Comparison of ENCODE assay signal across 1 cellular context in the genomic region with DNA sequence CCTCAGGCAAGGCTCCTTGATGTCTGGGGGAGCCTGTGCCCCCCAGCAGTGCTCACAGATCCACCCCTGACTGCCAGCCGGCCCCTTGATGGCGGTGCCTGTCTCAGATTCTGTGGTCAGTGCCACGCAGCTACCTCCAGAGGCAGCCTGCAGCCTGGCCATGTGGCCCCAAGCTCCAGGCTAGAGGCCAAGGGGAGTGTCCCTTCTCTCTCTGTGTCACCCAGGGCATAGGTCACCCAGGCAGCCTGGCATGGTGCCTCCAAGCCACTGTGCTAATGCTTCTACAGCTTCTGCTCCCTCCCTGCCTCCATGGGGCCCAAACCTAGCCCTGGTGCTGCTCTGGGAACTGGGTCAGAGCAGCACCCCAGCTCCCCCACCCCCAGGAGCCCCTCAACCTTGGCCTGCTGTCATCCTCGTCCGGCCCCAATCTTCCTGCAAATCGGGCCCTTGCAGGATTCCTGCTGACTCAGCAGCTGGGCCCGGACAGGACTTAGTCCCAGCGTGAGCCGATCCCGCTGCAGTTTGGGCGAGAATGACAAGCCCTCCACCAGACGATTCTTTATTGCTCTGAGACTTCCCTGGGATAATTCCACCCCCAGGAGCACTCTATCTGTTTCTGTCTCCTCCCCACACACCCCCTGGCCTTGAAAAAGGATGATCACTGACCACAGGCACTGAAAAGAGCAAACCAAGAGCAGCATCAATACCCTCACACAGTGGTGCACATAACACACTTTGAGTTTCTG.
TF ChIP-seq lines count a peak whose summit lies in the region.

No MANE protein-coding gene starts in this region.

TF ChIP-seq in HepG2, 621 proteins besides CTCF, POLR2A, EP300 and RAD21 (continued from another document and continues in another):
- TF ChIP-seq, protein P1, sequence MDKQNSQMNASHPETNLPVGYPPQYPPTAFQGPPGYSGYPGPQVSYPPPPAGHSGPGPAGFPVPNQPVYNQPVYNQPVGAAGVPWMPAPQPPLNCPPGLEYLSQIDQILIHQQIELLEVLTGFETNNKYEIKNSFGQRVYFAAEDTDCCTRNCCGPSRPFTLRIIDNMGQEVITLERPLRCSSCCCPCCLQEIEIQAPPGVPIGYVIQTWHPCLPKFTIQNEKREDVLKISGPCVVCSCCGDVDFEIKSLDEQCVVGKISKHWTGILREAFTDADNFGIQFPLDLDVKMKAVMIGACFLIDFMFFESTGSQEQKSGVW (CRISPR knock-in tag; IDR thresholded peaks at IDR 0.05; ENCODE audit: borderline replicate concordance): no peak
- TF ChIP-seq SOX13 (IDR thresholded peaks at IDR 0.05): no peak
- TF ChIP-seq SOX13 (CRISPR knock-in tag; conservative IDR thresholded peaks at IDR 0.05 in 1 of 2, IDR thresholded peaks at IDR 0.05 in 1 of 2): peak in 1 of 2 experiments; percentile 23; a peak in 1 of 4 replicates
- no peak for TF ChIP-seq FLYWCH1 (CRISPR knock-in tag; IDR thresholded peaks at IDR 0.05)
- TF ChIP-seq MAFG (CRISPR knock-in tag; IDR thresholded peaks at IDR 0.05): peak; percentile 95
- TF ChIP-seq KDM4B (CRISPR knock-in tag; IDR thresholded peaks at IDR 0.05): no peak
- TF ChIP-seq SNAPC2 (CRISPR knock-in tag; IDR thresholded peaks at IDR 0.05): no peak
- TF ChIP-seq FOXP1 (IDR thresholded peaks at IDR 0.05): no peak
- TF ChIP-seq FOXP1 (CRISPR knock-in tag; IDR thresholded peaks at IDR 0.05): no peak
- no peak for TF ChIP-seq SOX6 (IDR thresholded peaks at IDR 0.05)
- no peak for TF ChIP-seq SOX6 (CRISPR knock-in tag; IDR thresholded peaks at IDR 0.05)
- TF ChIP-seq PHF21A (CRISPR knock-in tag; IDR thresholded peaks at IDR 0.05): 0 out of 2 replicates have a peak, but pooled peaks have one; percentile 39
- TF ChIP-seq CBX5 (CRISPR knock-in tag; IDR thresholded peaks at IDR 0.05; ENCODE audit: borderline replicate concordance): no peak
- no peak for TF ChIP-seq STAG1 (CRISPR knock-in tag; IDR thresholded peaks at IDR 0.05)
- TF ChIP-seq ZNF451 (CRISPR knock-in tag; IDR thresholded peaks at IDR 0.05): no peak
- TF ChIP-seq KMT2B (CRISPR knock-in tag; IDR thresholded peaks at IDR 0.05): peak; percentile 59
- no peak for TF ChIP-seq SP140L (CRISPR knock-in tag; IDR thresholded peaks at IDR 0.05; ENCODE audit: borderline replicate concordance)
- TF ChIP-seq ZNF83 (CRISPR knock-in tag; IDR thresholded peaks at IDR 0.05; ENCODE audit: borderline replicate concordance): no peak; the same call in 1 of the 2 replicates
- TF ChIP-seq, protein P2, sequence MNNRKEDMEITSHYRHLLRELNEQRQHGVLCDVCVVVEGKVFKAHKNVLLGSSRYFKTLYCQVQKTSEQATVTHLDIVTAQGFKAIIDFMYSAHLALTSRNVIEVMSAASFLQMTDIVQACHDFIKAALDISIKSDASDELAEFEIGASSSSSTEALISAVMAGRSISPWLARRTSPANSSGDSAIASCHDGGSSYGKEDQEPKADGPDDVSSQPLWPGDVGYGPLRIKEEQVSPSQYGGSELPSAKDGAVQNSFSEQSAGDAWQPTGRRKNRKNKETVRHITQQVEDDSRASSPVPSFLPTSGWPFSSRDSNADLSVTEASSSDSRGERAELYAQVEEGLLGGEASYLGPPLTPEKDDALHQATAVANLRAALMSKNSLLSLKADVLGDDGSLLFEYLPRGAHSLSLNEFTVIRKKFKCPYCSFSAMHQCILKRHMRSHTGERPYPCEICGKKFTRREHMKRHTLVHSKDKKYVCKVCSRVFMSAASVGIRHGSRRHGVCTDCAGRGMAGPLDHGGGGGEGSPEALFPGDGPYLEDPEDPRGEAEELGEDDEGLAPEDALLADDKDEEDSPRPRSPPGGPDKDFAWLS (CRISPR knock-in tag; IDR thresholded peaks at IDR 0.05; ENCODE audit: borderline replicate concordance): no peak
- TF ChIP-seq ZNF614 (CRISPR knock-in tag; IDR thresholded peaks at IDR 0.05; ENCODE audit: borderline replicate concordance): peak; percentile 22; the same call in 1 of the 2 replicates
- TF ChIP-seq PAX8 (CRISPR knock-in tag; IDR thresholded peaks at IDR 0.05; ENCODE audit: borderline replicate concordance): no peak
- TF ChIP-seq, protein P3, sequence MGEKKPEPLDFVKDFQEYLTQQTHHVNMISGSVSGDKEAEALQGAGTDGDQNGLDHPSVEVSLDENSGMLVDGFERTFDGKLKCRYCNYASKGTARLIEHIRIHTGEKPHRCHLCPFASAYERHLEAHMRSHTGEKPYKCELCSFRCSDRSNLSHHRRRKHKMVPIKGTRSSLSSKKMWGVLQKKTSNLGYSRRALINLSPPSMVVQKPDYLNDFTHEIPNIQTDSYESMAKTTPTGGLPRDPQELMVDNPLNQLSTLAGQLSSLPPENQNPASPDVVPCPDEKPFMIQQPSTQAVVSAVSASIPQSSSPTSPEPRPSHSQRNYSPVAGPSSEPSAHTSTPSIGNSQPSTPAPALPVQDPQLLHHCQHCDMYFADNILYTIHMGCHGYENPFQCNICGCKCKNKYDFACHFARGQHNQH (CRISPR knock-in tag; IDR thresholded peaks at IDR 0.05): 0 out of 2 replicates have a peak, but pooled peaks have one; percentile 38
- TF ChIP-seq ZNF569 (CRISPR knock-in tag; IDR thresholded peaks at IDR 0.05; ENCODE audit: borderline replicate concordance): no peak
- TF ChIP-seq ZNF30 (CRISPR knock-in tag; IDR thresholded peaks at IDR 0.05): no peak
- no peak for TF ChIP-seq ZNF24 (IDR thresholded peaks at IDR 0.05)
- no peak for TF ChIP-seq MEIS2 (CRISPR knock-in tag; IDR thresholded peaks at IDR 0.05)
- TF ChIP-seq, protein P4, sequence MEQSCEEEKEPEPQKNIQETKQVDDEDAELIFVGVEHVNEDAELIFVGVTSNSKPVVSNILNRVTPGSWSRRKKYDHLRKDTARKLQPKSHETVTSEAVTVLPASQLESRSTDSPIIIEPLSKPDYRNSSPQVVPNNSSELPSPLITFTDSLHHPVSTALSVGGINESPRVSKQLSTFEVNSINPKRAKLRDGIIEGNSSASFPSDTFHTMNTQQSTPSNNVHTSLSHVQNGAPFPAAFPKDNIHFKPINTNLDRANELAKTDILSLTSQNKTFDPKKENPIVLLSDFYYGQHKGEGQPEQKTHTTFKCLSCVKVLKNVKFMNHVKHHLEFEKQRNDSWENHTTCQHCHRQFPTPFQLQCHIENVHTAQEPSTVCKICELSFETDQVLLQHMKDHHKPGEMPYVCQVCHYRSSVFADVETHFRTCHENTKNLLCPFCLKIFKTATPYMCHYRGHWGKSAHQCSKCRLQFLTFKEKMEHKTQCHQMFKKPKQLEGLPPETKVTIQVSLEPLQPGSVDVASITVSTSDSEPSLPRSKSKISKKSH (CRISPR knock-in tag; IDR thresholded peaks at IDR 0.05; ENCODE audit: borderline replicate concordance): peak; percentile 80; the same call in 1 of the 2 replicates
- TF ChIP-seq, protein P5, sequence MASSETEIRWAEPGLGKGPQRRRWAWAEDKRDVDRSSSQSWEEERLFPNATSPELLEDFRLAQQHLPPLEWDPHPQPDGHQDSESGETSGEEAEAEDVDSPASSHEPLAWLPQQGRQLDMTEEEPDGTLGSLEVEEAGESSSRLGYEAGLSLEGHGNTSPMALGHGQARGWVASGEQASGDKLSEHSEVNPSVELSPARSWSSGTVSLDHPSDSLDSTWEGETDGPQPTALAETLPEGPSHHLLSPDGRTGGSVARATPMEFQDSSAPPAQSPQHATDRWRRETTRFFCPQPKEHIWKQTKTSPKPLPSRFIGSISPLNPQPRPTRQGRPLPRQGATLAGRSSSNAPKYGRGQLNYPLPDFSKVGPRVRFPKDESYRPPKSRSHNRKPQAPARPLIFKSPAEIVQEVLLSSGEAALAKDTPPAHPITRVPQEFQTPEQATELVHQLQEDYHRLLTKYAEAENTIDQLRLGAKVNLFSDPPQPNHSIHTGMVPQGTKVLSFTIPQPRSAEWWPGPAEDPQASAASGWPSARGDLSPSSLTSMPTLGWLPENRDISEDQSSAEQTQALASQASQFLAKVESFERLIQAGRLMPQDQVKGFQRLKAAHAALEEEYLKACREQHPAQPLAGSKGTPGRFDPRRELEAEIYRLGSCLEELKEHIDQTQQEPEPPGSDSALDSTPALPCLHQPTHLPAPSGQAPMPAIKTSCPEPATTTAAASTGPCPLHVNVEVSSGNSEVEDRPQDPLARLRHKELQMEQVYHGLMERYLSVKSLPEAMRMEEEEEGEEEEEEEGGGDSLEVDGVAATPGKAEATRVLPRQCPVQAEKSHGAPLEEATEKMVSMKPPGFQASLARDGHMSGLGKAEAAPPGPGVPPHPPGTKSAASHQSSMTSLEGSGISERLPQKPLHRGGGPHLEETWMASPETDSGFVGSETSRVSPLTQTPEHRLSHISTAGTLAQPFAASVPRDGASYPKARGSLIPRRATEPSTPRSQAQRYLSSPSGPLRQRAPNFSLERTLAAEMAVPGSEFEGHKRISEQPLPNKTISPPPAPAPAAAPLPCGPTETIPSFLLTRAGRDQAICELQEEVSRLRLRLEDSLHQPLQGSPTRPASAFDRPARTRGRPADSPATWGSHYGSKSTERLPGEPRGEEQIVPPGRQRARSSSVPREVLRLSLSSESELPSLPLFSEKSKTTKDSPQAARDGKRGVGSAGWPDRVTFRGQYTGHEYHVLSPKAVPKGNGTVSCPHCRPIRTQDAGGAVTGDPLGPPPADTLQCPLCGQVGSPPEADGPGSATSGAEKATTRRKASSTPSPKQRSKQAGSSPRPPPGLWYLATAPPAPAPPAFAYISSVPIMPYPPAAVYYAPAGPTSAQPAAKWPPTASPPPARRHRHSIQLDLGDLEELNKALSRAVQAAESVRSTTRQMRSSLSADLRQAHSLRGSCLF (CRISPR knock-in tag; IDR thresholded peaks at IDR 0.05; ENCODE audit: borderline replicate concordance): no peak
- TF ChIP-seq, protein P6, sequence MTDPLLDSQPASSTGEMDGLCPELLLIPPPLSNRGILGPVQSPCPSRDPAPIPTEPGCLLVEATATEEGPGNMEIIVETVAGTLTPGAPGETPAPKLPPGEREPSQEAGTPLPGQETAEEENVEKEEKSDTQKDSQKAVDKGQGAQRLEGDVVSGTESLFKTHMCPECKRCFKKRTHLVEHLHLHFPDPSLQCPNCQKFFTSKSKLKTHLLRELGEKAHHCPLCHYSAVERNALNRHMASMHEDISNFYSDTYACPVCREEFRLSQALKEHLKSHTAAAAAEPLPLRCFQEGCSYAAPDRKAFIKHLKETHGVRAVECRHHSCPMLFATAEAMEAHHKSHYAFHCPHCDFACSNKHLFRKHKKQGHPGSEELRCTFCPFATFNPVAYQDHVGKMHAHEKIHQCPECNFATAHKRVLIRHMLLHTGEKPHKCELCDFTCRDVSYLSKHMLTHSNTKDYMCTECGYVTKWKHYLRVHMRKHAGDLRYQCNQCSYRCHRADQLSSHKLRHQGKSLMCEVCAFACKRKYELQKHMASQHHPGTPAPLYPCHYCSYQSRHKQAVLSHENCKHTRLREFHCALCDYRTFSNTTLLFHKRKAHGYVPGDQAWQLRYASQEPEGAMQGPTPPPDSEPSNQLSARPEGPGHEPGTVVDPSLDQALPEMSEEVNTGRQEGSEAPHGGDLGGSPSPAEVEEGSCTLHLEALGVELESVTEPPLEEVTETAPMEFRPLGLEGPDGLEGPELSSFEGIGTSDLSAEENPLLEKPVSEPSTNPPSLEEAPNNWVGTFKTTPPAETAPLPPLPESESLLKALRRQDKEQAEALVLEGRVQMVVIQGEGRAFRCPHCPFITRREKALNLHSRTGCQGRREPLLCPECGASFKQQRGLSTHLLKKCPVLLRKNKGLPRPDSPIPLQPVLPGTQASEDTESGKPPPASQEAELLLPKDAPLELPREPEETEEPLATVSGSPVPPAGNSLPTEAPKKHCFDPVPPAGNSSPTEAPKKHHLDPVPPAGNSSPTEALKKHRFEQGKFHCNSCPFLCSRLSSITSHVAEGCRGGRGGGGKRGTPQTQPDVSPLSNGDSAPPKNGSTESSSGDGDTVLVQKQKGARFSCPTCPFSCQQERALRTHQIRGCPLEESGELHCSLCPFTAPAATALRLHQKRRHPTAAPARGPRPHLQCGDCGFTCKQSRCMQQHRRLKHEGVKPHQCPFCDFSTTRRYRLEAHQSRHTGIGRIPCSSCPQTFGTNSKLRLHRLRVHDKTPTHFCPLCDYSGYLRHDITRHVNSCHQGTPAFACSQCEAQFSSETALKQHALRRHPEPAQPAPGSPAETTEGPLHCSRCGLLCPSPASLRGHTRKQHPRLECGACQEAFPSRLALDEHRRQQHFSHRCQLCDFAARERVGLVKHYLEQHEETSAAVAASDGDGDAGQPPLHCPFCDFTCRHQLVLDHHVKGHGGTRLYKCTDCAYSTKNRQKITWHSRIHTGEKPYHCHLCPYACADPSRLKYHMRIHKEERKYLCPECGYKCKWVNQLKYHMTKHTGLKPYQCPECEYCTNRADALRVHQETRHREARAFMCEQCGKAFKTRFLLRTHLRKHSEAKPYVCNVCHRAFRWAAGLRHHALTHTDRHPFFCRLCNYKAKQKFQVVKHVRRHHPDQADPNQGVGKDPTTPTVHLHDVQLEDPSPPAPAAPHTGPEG (CRISPR knock-in tag; IDR thresholded peaks at IDR 0.05): no peak
- TF ChIP-seq SRSF9 (IDR thresholded peaks at IDR 0.05; ENCODE audit: borderline replicate concordance, insufficient read depth, low read depth, low read length, poor library complexity, severe bottlenecking): no peak
- no peak for TF ChIP-seq ZNF678 (CRISPR knock-in tag; IDR thresholded peaks at IDR 0.05)
- no peak; the same call in 1 of the 2 replicates for TF ChIP-seq ETV6 (CRISPR knock-in tag; conservative IDR thresholded peaks at IDR 0.05)
- no peak for TF ChIP-seq REL (CRISPR knock-in tag; conservative IDR thresholded peaks at IDR 0.05)
- no peak for TF ChIP-seq SP1 (IDR thresholded peaks at IDR 0.05)
- TF ChIP-seq SP1 (CRISPR knock-in tag; IDR thresholded peaks at IDR 0.05): no peak
- no peak for TF ChIP-seq ZNF556 (CRISPR knock-in tag; IDR thresholded peaks at IDR 0.05; ENCODE audit: borderline replicate concordance)
- TF ChIP-seq ZNF430 (CRISPR knock-in tag; IDR thresholded peaks at IDR 0.05): peak; percentile 53; the same call in 1 of the 2 replicates
- TF ChIP-seq, protein P7, sequence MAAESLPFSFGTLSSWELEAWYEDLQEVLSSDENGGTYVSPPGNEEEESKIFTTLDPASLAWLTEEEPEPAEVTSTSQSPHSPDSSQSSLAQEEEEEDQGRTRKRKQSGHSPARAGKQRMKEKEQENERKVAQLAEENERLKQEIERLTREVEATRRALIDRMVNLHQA (CRISPR knock-in tag; IDR thresholded peaks at IDR 0.05): no peak
- TF ChIP-seq ZNF496 (CRISPR knock-in tag; IDR thresholded peaks at IDR 0.05; ENCODE audit: insufficient replicate concordance): no peak
- TF ChIP-seq CBFB (CRISPR knock-in tag; IDR thresholded peaks at IDR 0.05): no peak
- TF ChIP-seq, protein P8, sequence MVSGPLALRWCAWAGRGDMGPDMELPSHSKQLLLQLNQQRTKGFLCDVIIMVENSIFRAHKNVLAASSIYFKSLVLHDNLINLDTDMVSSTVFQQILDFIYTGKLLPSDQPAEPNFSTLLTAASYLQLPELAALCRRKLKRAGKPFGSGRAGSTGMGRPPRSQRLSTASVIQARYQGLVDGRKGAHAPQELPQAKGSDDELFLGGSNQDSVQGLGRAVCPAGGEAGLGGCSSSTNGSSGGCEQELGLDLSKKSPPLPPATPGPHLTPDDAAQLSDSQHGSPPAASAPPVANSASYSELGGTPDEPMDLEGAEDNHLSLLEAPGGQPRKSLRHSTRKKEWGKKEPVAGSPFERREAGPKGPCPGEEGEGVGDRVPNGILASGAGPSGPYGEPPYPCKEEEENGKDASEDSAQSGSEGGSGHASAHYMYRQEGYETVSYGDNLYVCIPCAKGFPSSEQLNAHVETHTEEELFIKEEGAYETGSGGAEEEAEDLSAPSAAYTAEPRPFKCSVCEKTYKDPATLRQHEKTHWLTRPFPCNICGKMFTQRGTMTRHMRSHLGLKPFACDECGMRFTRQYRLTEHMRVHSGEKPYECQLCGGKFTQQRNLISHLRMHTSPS (CRISPR knock-in tag; IDR thresholded peaks at IDR 0.05; ENCODE audit: low read depth): peak; percentile 93
- no peak for TF ChIP-seq ZNF160 (CRISPR knock-in tag; IDR thresholded peaks at IDR 0.05)
- no peak for TF ChIP-seq SSRP1 (CRISPR knock-in tag; IDR thresholded peaks at IDR 0.05)
- TF ChIP-seq ZSCAN31 (CRISPR knock-in tag; IDR thresholded peaks at IDR 0.05; ENCODE audit: low read depth): no peak
